Comparison of ENCODE assay signal across 8 cellular contexts in genomic region chr2:95231723-95232122, GRCh38. TPM values are rescaled to one million over a fixed set of nuclear protein-coding genes. Genes with fewer than 3 reads are reported as not detected.
DNase-seq lines count a peak whose midpoint lies in the region; ATAC-seq and TF ChIP-seq lines count a peak whose summit lies in the region.

No MANE protein-coding gene starts in this region.

- no peaks in the 10 kb centered on the region for H3K27me3 ChIP-seq in brain microvascular endothelial cell (replicated peaks)
- no peaks in the 10 kb centered on the region for H3K27me3 ChIP-seq in upper lobe of left lung

- 41 to 49% methylated on average over 3 of the region's 3 CpGs for WGBS in upper lobe of left lung, 2 donors

- TF ChIP-seq CTCF in brain microvascular endothelial cell (IDR thresholded peaks at IDR 0.05; ENCODE audit: low read depth, low read length, missing control alignments), result peak; percentile 88
- peak; percentile 25 to 68 (median 54) for TF ChIP-seq CTCF in upper lobe of left lung (IDR thresholded peaks at IDR 0.05)

- TF ChIP-seq EP300 in upper lobe of left lung (IDR thresholded peaks at IDR 0.05), result no peak

- H3K4me3 ChIP-seq in brain microvascular endothelial cell (ENCODE audit: low read depth, low read length) (no peak overlapping the region), upper lobe of left lung (no peak overlapping the region)

- TF ChIP-seq POLR2A in upper lobe of left lung (IDR thresholded peaks at IDR 0.05), result no peak

- H3K27ac ChIP-seq in brain microvascular endothelial cell (no peak overlapping the region), upper lobe of left lung (no peak overlapping the region)

- DNase-seq in NCI-H2227 (lab: John Stamatoyannopoulos, UW; ENCODE audit: unreplicated experiment) (peak; percentile 6), NCI-H2227 treated with DMSO at 0.1 percent for 48 hours (lab: John Stamatoyannopoulos, UW) (no peak), NCI-H774 (lab: John Stamatoyannopoulos, UW) (peak; percentile 59), brain microvascular endothelial cell (peak; percentile 44), left colon (peak; percentile 29 to 76), upper lobe of left lung (peak in 1 of 2 donors; percentile 45), NCI-H187 treated with DMSO at 0.1 percent for 48 hours (lab: John Stamatoyannopoulos, UW) (no peak)

- H3K9me3 ChIP-seq in upper lobe of left lung, result peaks cover 0 to 3% (median 0%) of the 10 kb centered on the region in 4 donors

- intact Hi-C loops in left colon (cut with DNase I, micrococcal nuclease), result no loop called here

- H3K4me1 ChIP-seq in upper lobe of left lung, result no peaks in the 10 kb centered on the region

- in situ Hi-C loops in brain microvascular endothelial cell (cut with HindIII; ENCODE audit: low pct_ligation_motif_present, low sequenced_read_pairs), result no loop called here

- H3K36me3 ChIP-seq in brain microvascular endothelial cell (replicated peaks) (no peaks in the 10 kb centered on the region), upper lobe of left lung (no peaks in the 10 kb centered on the region)

- ATAC-seq in HG02885 (IDR thresholded peaks at IDR 0.05; ENCODE audit: poor library complexity, unreplicated experiment) (peak; percentile 54), left colon (peak; percentile 52), upper lobe of left lung (ENCODE audit: low FRiP score in 2 of 2) (peak; percentile 50 to 51)

RNA-seq across cellular contexts. Expression of gene ZNF892, which starts 24.4 kb away (rescaled TPM):
- total RNA-seq in left colon (1 to 10 TPM; 1.8 to 1.9 TPM), upper lobe of left lung (10 to 100 TPM in 2 of 6 donors, 1 to 10 TPM in 4; 2.4 to 13.6 (median 4.4) TPM)

RNA-seq across cellular contexts. Expression of gene PROM2, which starts 42.5 kb away (rescaled TPM):
- total RNA-seq in left colon (10 to 100 TPM; 32.9 to 39.9 TPM), upper lobe of left lung (10 to 100 TPM in 2 of 6 donors, 1 to 10 TPM in 4; 3.3 to 26.2 (median 5.0) TPM)

Comparison
In these comparisons a context has a peak if more than half of its experiments do, and no peak if none do; other contexts are left out.
1. DNase-seq: peak in NCI-H2227 (single experiment), NCI-H774 (single experiment), brain microvascular endothelial cell (single experiment) and left colon (2 of 2); none in NCI-H2227 treated with DMSO at 0.1 percent for 48 hours (single experiment) and NCI-H187 treated with DMSO at 0.1 percent for 48 hours (single experiment).
2. Peak in every context shown above with its lines, with median percentiles within 50 percentile points of each other: ATAC-seq.